24 cellular contexts compared by ENCODE assay signal in the genomic region with DNA sequence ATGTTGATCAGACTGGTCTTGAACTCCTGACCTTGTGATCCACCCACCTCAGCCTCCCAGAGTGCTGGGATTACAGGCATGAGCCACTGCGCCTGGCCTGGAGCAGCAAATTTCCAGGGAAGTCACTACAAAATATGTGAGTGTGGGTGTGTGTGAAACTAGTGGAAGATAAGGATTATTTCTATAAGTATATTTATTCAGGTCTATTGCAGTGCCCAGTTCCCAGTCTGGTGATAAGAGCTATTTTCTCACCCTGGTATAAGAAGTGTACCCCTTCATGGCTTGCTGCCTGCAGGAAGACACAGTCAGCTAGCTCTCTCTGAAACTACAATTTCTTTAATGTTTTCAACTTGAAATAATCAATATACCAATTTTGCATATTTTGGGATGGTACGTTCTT.
"Had no signal": no experiment of that assay in that cellular context is flagged by ENCODE, and none has a peak within 500 bp of the region (broad histone marks: within the 10 kb centered on the region; RNA-seq: fewer than 3 reads in every experiment).

No MANE protein-coding gene starts in this region.

- H3K4me3 Mint-ChIP-seq: dendritic cell treated with granulocyte-macrophage colony-stimulating factor and Interleukin-4, amounts not matched to agents 40 ng/mL and 50 ng/mL, for 4 days; effector memory CD8-positive, alpha-beta T cell; endodermal cell; memory B cell had no signal

- H3K4me1 ChIP-seq: colonic mucosa, esophagus squamous epithelium, gastrocnemius medialis, heart right ventricle, left lung, lower lobe of right lung had no signal

- H3K27me3 ChIP-seq: colonic mucosa, esophagus squamous epithelium, gastrocnemius medialis, heart right ventricle, left lung had no signal

- H3K36me3 ChIP-seq: colonic mucosa had no signal

- H3K27ac Mint-ChIP-seq: dendritic cell treated with granulocyte-macrophage colony-stimulating factor and Interleukin-4, amounts not matched to agents 40 ng/mL and 50 ng/mL, for 4 days; effector memory CD8-positive, alpha-beta T cell; endodermal cell; memory B cell had no signal

- ATAC-seq: effector memory CD8-positive, alpha-beta T cell; esophagus mucosa; gastrocnemius medialis; heart right ventricle; left cardiac atrium; left lung; left ventricle myocardium superior; lower lobe of right lung had no signal

- H3K27me3 Mint-ChIP-seq: dendritic cell treated with granulocyte-macrophage colony-stimulating factor and Interleukin-4, amounts not matched to agents 40 ng/mL and 50 ng/mL, for 4 days; effector memory CD8-positive, alpha-beta T cell; memory B cell had no signal

- H3K27ac ChIP-seq: colonic mucosa, epithelial cell of prostate, esophagus squamous epithelium, gastrocnemius medialis, heart right ventricle, left lung, lower lobe of right lung had no signal

- H3K9me3 ChIP-seq: colonic mucosa, esophagus squamous epithelium, gastrocnemius medialis, left lung, lower lobe of right lung had no signal

- DNase-seq: colonic mucosa; cortex of kidney; effector CD8-positive, alpha-beta T cell; effector memory CD8-positive, alpha-beta T cell; endodermal cell; erythroblast; esophagus squamous epithelium; foreskin fibroblast; foreskin melanocyte; gastrocnemius medialis; glutamatergic neuron; head of caudate nucleus; heart right ventricle; hippocampal formation; left cardiac atrium; left lung; left ventricle myocardium superior; lower lobe of right lung; mesendoderm; midbrain had no signal

- H3K4me3 ChIP-seq: colonic mucosa, esophagus squamous epithelium, gastrocnemius medialis, heart right ventricle, left lung, lower lobe of right lung had no signal
